ENCODE assay signal across 10 cellular contexts in genomic region chr14:95526483-95527391, GRCh38. TPM values are rescaled to one million over a fixed set of nuclear protein-coding genes. Genes with fewer than 3 reads are reported as not detected.
DNase-seq lines count a peak whose midpoint lies in the region; ATAC-seq and TF ChIP-seq lines count a peak whose summit lies in the region.
"Had no signal": no experiment of that assay in that cellular context is flagged by ENCODE, and none has a peak within 500 bp of the region (broad histone marks: within the 10 kb centered on the region; RNA-seq: fewer than 3 reads in every experiment).

No MANE protein-coding gene starts in this region.

- intact Hi-C loops in CD4-positive, alpha-beta memory T cell (cut with micrococcal nuclease) = loop anchor here (1.0 kb wide), 4 partner anchors 8 to 99 kb away; no protein-coding TSS in a partner anchor
- intact Hi-C loops in left colon (cut with DNase I, micrococcal nuclease) = loop anchor here (5.0 kb wide), 1 partner anchor 84 kb away; no protein-coding TSS in a partner anchor

- no peaks in the 10 kb centered on the region for H3K36me3 ChIP-seq in CD4-positive, alpha-beta memory T cell (ENCODE audit: insufficient read depth, low read length)
- H3K36me3 ChIP-seq in neutrophil = no peaks in the 10 kb centered on the region

- peaks cover 8 to 9% of the 10 kb centered on the region in 2 donors for H3K36me3 Mint-ChIP-seq in CD4-positive, alpha-beta memory T cell

- peak overlapping the region; percentile 38 to 90 (median 89) for H3K27ac Mint-ChIP-seq in CD4-positive, alpha-beta memory T cell

- DNase-seq in CD4-positive, alpha-beta memory T cell = no peak
- DNase-seq in NOMO-1 treated with dmso at 0.1 percent for 144 hours (lab: John Stamatoyannopoulos, UW; ENCODE audit: unreplicated experiment) (peak; percentile 16), dermis blood vessel endothelial cell (peak; percentile 60), DMS 273 (lab: John Stamatoyannopoulos, UW; ENCODE audit: unreplicated experiment) (no peak), NCI-H2107 treated with DMSO at 0.1 percent for 48 hours (lab: John Stamatoyannopoulos, UW; ENCODE audit: unreplicated experiment) (no peak), left colon (no peak), superior temporal gyrus (ENCODE audit: extremely low spot score) (no peak)
- DNase-seq: cortex of kidney, NCI-H187 treated with DMSO at 0.1 percent for 48 hours had no signal

- TF ChIP-seq CTCF in neutrophil (IDR thresholded peaks at IDR 0.05) = no peak

- H3K9me3 Mint-ChIP-seq in CD4-positive, alpha-beta memory T cell = no peaks in the 10 kb centered on the region

- no peaks in the 10 kb centered on the region for H3K27me3 ChIP-seq in CD4-positive, alpha-beta memory T cell (ENCODE audit: insufficient read depth, low read length)
- no peaks in the 10 kb centered on the region for H3K27me3 ChIP-seq in neutrophil

- H3K27ac ChIP-seq in CD4-positive, alpha-beta memory T cell (ENCODE audit: low read depth, low read length) = no peak overlapping the region
- H3K27ac ChIP-seq in neutrophil = peak overlapping the region; percentile 84

- peaks cover 65% of the 10 kb centered on the region for H3K4me1 ChIP-seq in CD4-positive, alpha-beta memory T cell (ENCODE audit: insufficient read depth, low read length)
- peaks cover 55 to 59% of the 10 kb centered on the region in 2 experiments for H3K4me1 ChIP-seq in neutrophil (ENCODE audit: control insufficient read depth in 1 of 2, insufficient read depth in 1 of 2, low read depth in 1 of 2, low read length in 1 of 2)

- CTCF ChIA-PET in CD4-positive, alpha-beta memory T cell (lab: Charles Lee; ENCODE audit: partially characterized antibody) = interaction anchor here (0.9 to 25.2 kb wide), 26 partner anchors 8 to 100 kb away, joined by 3 to 845 read pairs (median 8); partner anchors contain the start of genes GLRX5 and SYNE3

- H3K4me3 Mint-ChIP-seq in CD4-positive, alpha-beta memory T cell = peak overlapping the region in 1 of 8 donors; percentile 13

- no peaks in the 10 kb centered on the region for H3K27me3 Mint-ChIP-seq in CD4-positive, alpha-beta memory T cell

- peaks cover 51 to 80% (median 67%) of the 10 kb centered on the region in 4 donors for H3K4me1 Mint-ChIP-seq in CD4-positive, alpha-beta memory T cell

- H3K9me3 ChIP-seq in CD4-positive, alpha-beta memory T cell (ENCODE audit: control insufficient read depth in 1 of 2, low read length in 2 of 2) = no peaks in the 10 kb centered on the region
- no peaks in the 10 kb centered on the region for H3K9me3 ChIP-seq in neutrophil

- no peak for ATAC-seq in left colon

- H3K4me3 ChIP-seq in CD4-positive, alpha-beta memory T cell (ENCODE audit: low read length in 2 of 2) = no peak overlapping the region
- no peak overlapping the region for H3K4me3 ChIP-seq in neutrophil (ENCODE audit: low read depth in 1 of 2, low read length in 1 of 2)

- POLR2A ChIA-PET in CD4-positive, alpha-beta memory T cell (lab: Charles Lee; ENCODE audit: partially characterized antibody) = interaction anchor here (0.6 to 12.2 kb wide), 9 partner anchors 8 to 408 kb away, joined by 3 to 185 read pairs (median 6); partner anchors contain the start of gene SYNE3

RNA-seq across cellular contexts. Expression of gene GLRX5, which starts 8.1 kb away (rescaled TPM):
- 10 to 100 TPM; 17.6 to 18.7 TPM for total RNA-seq in CD4-positive, alpha-beta memory T cell
- polyA plus RNA-seq in CD4-positive, alpha-beta memory T cell = 10 to 100 TPM; 60.3 to 74.7 TPM
- total RNA-seq in dermis blood vessel endothelial cell (50.2 and 56.9 TPM in 2 replicates), left colon (10 to 100 TPM; 47.4 to 56.4 TPM)

RNA-seq across cellular contexts. Expression of gene SYNE3, which starts 10.3 kb away (rescaled TPM):
- 10 to 100 TPM; 47.7 to 52.2 TPM for total RNA-seq in CD4-positive, alpha-beta memory T cell
- 1 to 10 TPM; 4.3 to 9.0 TPM for polyA plus RNA-seq in CD4-positive, alpha-beta memory T cell
- total RNA-seq in dermis blood vessel endothelial cell = 15.5 and 33.6 TPM in 2 replicates
- total RNA-seq in left colon = 10 to 100 TPM; 11.6 to 12.1 TPM

Comparison
In these comparisons a context has a peak if more than half of its experiments do, and no peak if none do; other contexts are left out.
1. DNase-seq: peak in NOMO-1 treated with dmso at 0.1 percent for 144 hours (single experiment) and dermis blood vessel endothelial cell (single experiment); none in CD4-positive, alpha-beta memory T cell (0 of 5), DMS 273 (single experiment), NCI-H2107 treated with DMSO at 0.1 percent for 48 hours (single experiment), left colon (0 of 2) and superior temporal gyrus (single experiment).